14 cellular contexts compared by ENCODE assay signal in the genomic region with DNA sequence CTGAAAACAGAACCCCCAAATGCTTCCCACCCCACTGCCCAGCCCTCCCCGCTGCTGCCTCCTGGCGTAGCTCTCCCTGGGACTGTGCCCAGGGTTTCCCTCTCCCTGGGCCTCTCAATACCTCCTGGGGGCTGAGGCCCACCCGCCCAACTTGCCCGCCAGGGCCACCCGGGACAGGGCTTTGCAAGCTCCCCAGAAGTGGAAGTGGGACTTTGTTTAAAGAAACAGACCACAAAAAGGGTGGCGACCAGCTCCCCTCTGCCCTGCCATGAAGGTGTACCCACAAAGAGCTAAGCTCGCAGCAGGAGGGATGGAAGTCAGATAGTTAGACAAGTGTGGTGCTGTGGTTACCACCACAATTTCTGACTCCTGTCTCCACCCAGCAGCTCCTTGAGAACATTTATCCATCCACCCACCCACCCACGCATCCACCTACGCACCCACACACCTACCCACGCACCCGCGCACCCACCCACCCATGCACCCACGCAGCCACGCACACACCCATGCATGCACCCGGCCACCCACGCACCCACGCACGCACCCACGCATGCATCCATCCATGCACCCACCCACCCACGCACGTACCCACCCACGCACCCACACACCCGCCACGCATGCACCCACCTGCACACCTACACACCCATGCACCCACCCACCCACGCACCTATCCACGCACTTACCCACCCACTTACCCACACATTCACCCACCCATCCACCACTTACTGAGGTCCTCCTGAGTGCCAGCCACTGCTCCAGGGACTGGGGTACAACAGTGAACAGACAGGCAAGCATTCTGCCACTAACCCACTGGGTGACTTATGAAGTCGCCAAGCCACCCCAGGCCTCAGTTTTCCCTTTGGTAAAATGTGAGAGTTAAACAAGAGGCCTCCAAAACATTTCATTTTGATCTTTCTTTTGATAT.
DNase-seq lines count a peak whose midpoint lies in the region; ATAC-seq and TF ChIP-seq lines count a peak whose summit lies in the region.
"Had no signal": no experiment of that assay in that cellular context is flagged by ENCODE, and none has a peak within 500 bp of the region (broad histone marks: within the 10 kb centered on the region; RNA-seq: fewer than 3 reads in every experiment).

No MANE protein-coding gene starts in this region.

- H3K36me3 ChIP-seq in esophagus muscularis mucosa = no peaks in the 10 kb centered on the region
- H3K36me3 ChIP-seq in suprapubic skin = no peaks in the 10 kb centered on the region

- H3K4me1 Mint-ChIP-seq in activated naive CD4-positive, alpha-beta T cell treated with anti-CD3 and anti-CD28 coated beads, Interleukin-2, amount 10 ng/mL, durations not matched to agents 7 days and 5 days = peaks cover 23% of the 10 kb centered on the region
- peaks cover 9% of the 10 kb centered on the region for H3K4me1 Mint-ChIP-seq in T-helper 2 cell treated with Interferon-gamma antibody and Interleukin-4, amounts not matched to agents 5 μg/mL and 100 μg/mL, for 36 hours (ENCODE audit: low read depth)

- peak overlapping the region; percentile 8 to 40 (median 14) for H3K4me3 ChIP-seq in esophagus muscularis mucosa
- peak overlapping the region; percentile 4 for H3K4me3 ChIP-seq in suprapubic skin
- H3K4me3 ChIP-seq: body of pancreas had no signal

- intact Hi-C loops in esophagus muscularis mucosa (cut with DNase I) = no loop called here

- ATAC-seq in HG03571 (IDR thresholded peaks at IDR 0.05; ENCODE audit: unreplicated experiment) = no peak
- ATAC-seq: body of pancreas had no signal

- no peak for TF ChIP-seq POLR2A in esophagus muscularis mucosa (IDR thresholded peaks at IDR 0.05; ENCODE audit: low read depth)
- no peak for TF ChIP-seq POLR2A in suprapubic skin (IDR thresholded peaks at IDR 0.05)

- H3K27me3 Mint-ChIP-seq in activated naive CD4-positive, alpha-beta T cell treated with anti-CD3 and anti-CD28 coated beads, Interleukin-2, amount 10 ng/mL, durations not matched to agents 7 days and 5 days = peaks cover 56% of the 10 kb centered on the region
- H3K27me3 Mint-ChIP-seq in T-helper 2 cell treated with Interferon-gamma antibody and Interleukin-4, amounts not matched to agents 5 μg/mL and 100 μg/mL, for 36 hours (ENCODE audit: low read depth) = peaks cover 9% of the 10 kb centered on the region

- H3K27ac ChIP-seq in esophagus muscularis mucosa (replicated peaks in 1 of 4) (peak overlapping the region; percentile 40 to 58 (median 47)), suprapubic skin (no peak overlapping the region)
- H3K27ac ChIP-seq: body of pancreas, parathyroid adenoma had no signal

- DNase-seq in activated naive CD4-positive, alpha-beta T cell treated with anti-CD3 and anti-CD28 coated beads, Interleukin-2, amount 10 ng/mL, durations not matched to agents 7 days and 5 days = peak; percentile 30
- DNase-seq in activated naive CD4-positive, alpha-beta T cell (lab: John Stamatoyannopoulos, UW) = no peak
- DNase-seq in T-helper 2 cell treated with Interferon-gamma antibody and Interleukin-4, amounts not matched to agents 5 μg/mL and 100 μg/mL, for 36 hours (ENCODE audit: low spot score) = peak; percentile 19
- DNase-seq in esophagus muscularis mucosa (ENCODE audit: extremely low spot score) (no peak), suprapubic skin (ENCODE audit: low spot score in 2 of 2) (no peak), DMS114 treated with DMSO at 0.1 percent for 48 hours (lab: John Stamatoyannopoulos, UW; ENCODE audit: unreplicated experiment) (no peak), NCI-H82 treated with DMSO at 0.1 percent for 48 hours (lab: John Stamatoyannopoulos, UW; ENCODE audit: unreplicated experiment) (no peak)
- DNase-seq: body of pancreas, endodermal cell, NCI-H1417 treated with DMSO at 0.1 percent for 48 hours, NCI-H524 treated with DMSO at 0.1 percent for 48 hours, trophoblast cell had no signal

- TF ChIP-seq CTCF in esophagus muscularis mucosa (IDR thresholded peaks at IDR 0.05) (no peak), suprapubic skin (IDR thresholded peaks at IDR 0.05) (no peak)

- no peaks in the 10 kb centered on the region for H3K9me3 Mint-ChIP-seq in activated naive CD4-positive, alpha-beta T cell treated with anti-CD3 and anti-CD28 coated beads, Interleukin-2, amount 10 ng/mL, durations not matched to agents 7 days and 5 days
- no peaks in the 10 kb centered on the region for H3K9me3 Mint-ChIP-seq in T-helper 2 cell treated with Interferon-gamma antibody and Interleukin-4, amounts not matched to agents 5 μg/mL and 100 μg/mL, for 36 hours

- CTCF ChIA-PET in activated naive CD4-positive, alpha-beta T cell treated with anti-CD3 and anti-CD28 coated beads, Interleukin-2, amount 10 ng/mL, durations not matched to agents 7 days and 5 days (lab: Charles Lee) = no interaction called here

- H3K4me1 ChIP-seq in esophagus muscularis mucosa = peaks cover 19 to 44% (median 36%) of the 10 kb centered on the region in 4 donors
- no peaks in the 10 kb centered on the region for H3K4me1 ChIP-seq in suprapubic skin
- H3K4me1 ChIP-seq: parathyroid adenoma had no signal

- no peaks in the 10 kb centered on the region for H3K9me3 ChIP-seq in esophagus muscularis mucosa
- H3K9me3 ChIP-seq in suprapubic skin = no peaks in the 10 kb centered on the region
- H3K9me3 ChIP-seq: body of pancreas had no signal

- 88% methylated on average over 27 of the region's 27 CpGs for WGBS in esophagus muscularis mucosa
- WGBS in suprapubic skin = 81% methylated on average over 24 of the region's 27 CpGs

- no peak for TF ChIP-seq EP300 in esophagus muscularis mucosa (IDR thresholded peaks at IDR 0.05)
- no peak for TF ChIP-seq EP300 in suprapubic skin (IDR thresholded peaks at IDR 0.05)

- no peaks in the 10 kb centered on the region for H3K36me3 Mint-ChIP-seq in activated naive CD4-positive, alpha-beta T cell treated with anti-CD3 and anti-CD28 coated beads, Interleukin-2, amount 10 ng/mL, durations not matched to agents 7 days and 5 days
- H3K36me3 Mint-ChIP-seq in T-helper 2 cell treated with Interferon-gamma antibody and Interleukin-4, amounts not matched to agents 5 μg/mL and 100 μg/mL, for 36 hours (ENCODE audit: low read depth) = no peaks in the 10 kb centered on the region

- no peak overlapping the region for H3K4me3 Mint-ChIP-seq in activated naive CD4-positive, alpha-beta T cell treated with anti-CD3 and anti-CD28 coated beads, Interleukin-2, amount 10 ng/mL, durations not matched to agents 7 days and 5 days
- peak overlapping the region; percentile 24 for H3K4me3 Mint-ChIP-seq in T-helper 2 cell treated with Interferon-gamma antibody and Interleukin-4, amounts not matched to agents 5 μg/mL and 100 μg/mL, for 36 hours
- H3K4me3 Mint-ChIP-seq: endodermal cell had no signal

- no peak overlapping the region for H3K27ac Mint-ChIP-seq in activated naive CD4-positive, alpha-beta T cell treated with anti-CD3 and anti-CD28 coated beads, Interleukin-2, amount 10 ng/mL, durations not matched to agents 7 days and 5 days
- no peak overlapping the region for H3K27ac Mint-ChIP-seq in T-helper 2 cell treated with Interferon-gamma antibody and Interleukin-4, amounts not matched to agents 5 μg/mL and 100 μg/mL, for 36 hours
- H3K27ac Mint-ChIP-seq: endodermal cell had no signal

- H3K27me3 ChIP-seq in esophagus muscularis mucosa (no peaks in the 10 kb centered on the region), suprapubic skin (no peaks in the 10 kb centered on the region)
- H3K27me3 ChIP-seq: body of pancreas had no signal

Comparison
In these comparisons a context has a peak if more than half of its experiments do, and no peak if none do; other contexts are left out.
1. DNase-seq: peak in activated naive CD4-positive, alpha-beta T cell treated with anti-CD3 and anti-CD28 coated beads, Interleukin-2, amount 10 ng/mL, durations not matched to agents 7 days and 5 days (single experiment) and T-helper 2 cell treated with Interferon-gamma antibody and Interleukin-4, amounts not matched to agents 5 μg/mL and 100 μg/mL, for 36 hours (single experiment); none in activated naive CD4-positive, alpha-beta T cell (0 of 4), esophagus muscularis mucosa (single experiment), suprapubic skin (0 of 2), DMS114 treated with DMSO at 0.1 percent for 48 hours (single experiment) and NCI-H82 treated with DMSO at 0.1 percent for 48 hours (single experiment).